Comparison of ENCODE assay signal across 9 cellular contexts in the genomic region with DNA sequence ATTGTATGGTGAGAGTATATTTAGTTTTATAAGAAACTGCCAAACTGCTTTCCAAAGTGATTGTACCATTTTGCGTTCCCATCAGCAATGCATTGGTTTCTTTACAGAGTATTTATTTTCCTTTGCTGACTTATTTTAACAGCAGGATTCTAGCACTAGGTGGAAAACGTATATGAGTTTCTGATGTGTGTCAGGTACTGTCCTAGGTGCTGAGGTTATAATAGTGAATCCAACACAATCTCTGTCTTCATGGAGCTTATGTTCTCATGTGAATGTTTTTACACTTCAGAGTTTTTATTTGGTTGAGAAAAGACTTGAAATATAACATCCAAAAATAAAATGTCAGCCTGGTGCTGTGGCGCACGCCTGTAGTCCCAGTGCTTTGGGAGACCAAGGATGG.
"Had no signal": no experiment of that assay in that cellular context is flagged by ENCODE, and none has a peak within 500 bp of the region (broad histone marks: within the 10 kb centered on the region; RNA-seq: fewer than 3 reads in every experiment).

No MANE protein-coding gene starts in this region.

- ATAC-seq: HepG2, K562 had no signal

- H3K36me3 Mint-ChIP-seq: IgD-negative memory B cell had no signal

- H3K4me3 ChIP-seq: K562 had no signal

- H3K27ac Mint-ChIP-seq: H9, HFFc6, IgD-negative memory B cell had no signal

- H3K4me3 Mint-ChIP-seq: H9, HFFc6, IgD-negative memory B cell had no signal

- DNase-seq: GOT3, H9, HCEC 1CT, HFFc6, KG1 had no signal

- H3K27ac ChIP-seq: HL-60 had no signal

- H3K9me3 Mint-ChIP-seq: HFFc6, IgD-negative memory B cell had no signal
